11 cellular contexts compared by ENCODE assay signal in the genomic region with DNA sequence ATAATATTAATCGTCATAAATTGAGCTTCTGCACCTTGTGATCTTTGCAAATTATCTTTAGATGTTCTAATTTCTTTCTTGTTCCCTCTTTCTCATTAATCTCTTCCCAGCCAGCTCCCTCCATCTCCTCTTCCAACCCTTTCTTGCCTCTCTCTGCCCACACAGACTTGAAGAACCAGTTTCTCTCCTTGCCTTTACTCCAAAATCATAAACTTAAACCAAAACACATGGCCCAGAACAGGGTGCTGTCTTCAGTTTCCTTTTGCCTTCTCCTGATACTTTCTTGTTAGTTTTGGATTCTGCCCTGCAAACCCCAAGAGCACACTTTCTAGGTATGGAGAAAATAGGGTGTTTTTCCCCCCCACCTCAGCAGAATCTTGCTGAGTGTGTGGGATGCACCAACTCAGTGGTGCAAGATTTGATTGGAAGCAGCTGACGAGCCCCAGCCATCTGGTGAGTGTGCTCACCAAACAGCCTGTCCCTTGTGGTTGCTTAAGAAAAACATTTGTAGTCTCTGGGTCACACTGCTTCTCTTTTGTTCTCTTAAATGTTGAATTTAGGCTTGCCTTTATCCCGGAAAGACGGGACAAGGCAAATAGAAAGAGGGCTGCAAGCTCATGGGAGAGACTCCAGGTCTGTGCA.
DNase-seq lines count a peak whose midpoint lies in the region; ATAC-seq, FAIRE-seq and TF ChIP-seq lines count a peak whose summit lies in the region.
"Had no signal": no experiment of that assay in that cellular context is flagged by ENCODE, and none has a peak within 500 bp of the region (broad histone marks: within the 10 kb centered on the region; RNA-seq: fewer than 3 reads in every experiment).

No MANE protein-coding gene starts in this region.

- peaks cover 1% of the 10 kb centered on the region for H3K27me3 Mint-ChIP-seq in GM23338 (ENCODE audit: insufficient read depth, low read depth, poor library complexity)
- H3K27me3 Mint-ChIP-seq in activated T-helper 17 cell treated with anti-CD3 and anti-CD28 coated beads, Interleukin-2, amount 50 U/mL, for 72 hours: peaks cover 12% of the 10 kb centered on the region

- no peak overlapping the region for H3K27ac ChIP-seq in GM23338 (ENCODE audit: low read depth)
- H3K27ac ChIP-seq in K562 (ENCODE audit: extremely low read depth, low read depth, low read length): no peak overlapping the region
- no peak overlapping the region for H3K27ac ChIP-seq in hepatocyte

- peaks cover 9% of the 10 kb centered on the region; the same call in 2 of the 3 replicates for H3K4me1 Mint-ChIP-seq in GM23338
- no peaks in the 10 kb centered on the region for H3K4me1 Mint-ChIP-seq in activated T-helper 17 cell treated with anti-CD3 and anti-CD28 coated beads, Interleukin-2, amount 50 U/mL, for 72 hours
- H3K4me1 Mint-ChIP-seq: naive B cell had no signal

- no peaks in the 10 kb centered on the region for H3K9me1 ChIP-seq in K562 (ENCODE audit: control insufficient read depth, insufficient read depth, low read length)

- in situ Hi-C loops in K562 (cut with MboI) (no loop called here), KBM-7 (cut with MboI; ENCODE audit: low pct_unique_long_range_greater_than_20kb, low sequenced_read_pairs) (no loop called here)

- ATAC-seq in GM23338: peak; percentile 89
- peak; percentile 77 for ATAC-seq in K562
- no peak for ATAC-seq in activated CD4-positive, CD25-positive, alpha-beta regulatory T cell treated with anti-CD3 and anti-CD28 coated beads, Interleukin-2, amount 50 U/mL, for 24 hours
- no peak for ATAC-seq in activated T-helper 17 cell treated with anti-CD3 and anti-CD28 coated beads, Interleukin-2, amount 50 U/mL, for 72 hours (replicated peaks)

- H3K9me2 ChIP-seq in GM23338 (ENCODE audit: insufficient read depth) (no peaks in the 10 kb centered on the region), hepatocyte (replicated peaks; ENCODE audit: insufficient read depth) (no peaks in the 10 kb centered on the region)

- TF ChIP-seq POLR2A in K562 (conservative IDR thresholded peaks at IDR 0.05): no peak

- H3K4me3 ChIP-seq in GM23338: no peak overlapping the region
- H3K4me3 ChIP-seq in K562: no peak overlapping the region
- no peak overlapping the region for H3K4me3 ChIP-seq in hepatocyte

- WGBS in K562 (ENCODE audit: insufficient coverage, low coverage, missing lambda C conversion rate): 18% methylated on average over 4 of the region's 4 CpGs
- 48% methylated on average over 4 of the region's 4 CpGs for WGBS in hepatocyte (ENCODE audit: low lambda C conversion rate, missing lambda C conversion rate)

- no peaks in the 10 kb centered on the region for H3F3A ChIP-seq in GM23338 (replicated peaks; ENCODE audit: low read depth)

- TF ChIP-seq CTCF in GM23338 (conservative IDR thresholded peaks at IDR 0.05; ENCODE audit: low read depth in 2 of 2) (no peak), K562 (IDR thresholded peaks at IDR 0.05 in 2 of 3, conservative IDR thresholded peaks at IDR 0.05 in 1 of 3; ENCODE audit: insufficient read depth in 2 of 3, low read depth in 1 of 3, low read length in 3 of 3) (peak in 1 of 3 experiments; percentile 35; a peak in 2 of 6 replicates), hepatocyte (IDR thresholded peaks at IDR 0.05; ENCODE audit: poor library complexity) (no peak)

- no peak for TF ChIP-seq EP300 in K562 (IDR thresholded peaks at IDR 0.05; ENCODE audit: low read length)

- H3K27me3 ChIP-seq in GM23338 (ENCODE audit: insufficient read depth): no peaks in the 10 kb centered on the region
- no peaks in the 10 kb centered on the region for H3K27me3 ChIP-seq in K562 (ENCODE audit: control insufficient read depth in 2 of 2, insufficient read depth in 2 of 2, low read length in 2 of 2)
- H3K27me3 ChIP-seq in hepatocyte: no peaks in the 10 kb centered on the region

- H3K27ac Mint-ChIP-seq in GM23338: no peak overlapping the region
- no peak overlapping the region for H3K27ac Mint-ChIP-seq in activated T-helper 17 cell treated with anti-CD3 and anti-CD28 coated beads, Interleukin-2, amount 50 U/mL, for 72 hours
- H3K27ac Mint-ChIP-seq: naive B cell had no signal

- H3K36me3 Mint-ChIP-seq in GM23338 (ENCODE audit: low read depth): no peaks in the 10 kb centered on the region
- H3K36me3 Mint-ChIP-seq in activated T-helper 17 cell treated with anti-CD3 and anti-CD28 coated beads, Interleukin-2, amount 50 U/mL, for 72 hours (ENCODE audit: low read depth): no peaks in the 10 kb centered on the region
- H3K36me3 Mint-ChIP-seq: naive B cell had no signal

- peak overlapping the region; percentile 14; the same call in 1 of the 2 replicates for H3K4me2 ChIP-seq in GM23338
- H3K4me2 ChIP-seq in K562 (ENCODE audit: insufficient read depth, low read length): no peak overlapping the region
- H3K4me2 ChIP-seq in hepatocyte: peak overlapping the region; percentile 52

- H3K9me3 ChIP-seq in K562 (replicated peaks; ENCODE audit: control insufficient read depth, insufficient read depth, low read depth, low read length): no peaks in the 10 kb centered on the region
- no peaks in the 10 kb centered on the region for H3K9me3 ChIP-seq in hepatocyte (ENCODE audit: low read depth)

- H2AFZ ChIP-seq in GM23338 (peak overlapping the region; percentile 96), K562 (ENCODE audit: low read depth, low read length) (peak overlapping the region; percentile 54; the same call in 1 of the 2 replicates), hepatocyte (no peak overlapping the region)

- no peaks in the 10 kb centered on the region for H3K9me3 Mint-ChIP-seq in GM23338
- no peaks in the 10 kb centered on the region for H3K9me3 Mint-ChIP-seq in activated T-helper 17 cell treated with anti-CD3 and anti-CD28 coated beads, Interleukin-2, amount 50 U/mL, for 72 hours
- H3K9me3 Mint-ChIP-seq: naive B cell had no signal

- POLR2A ChIA-PET in K562 (lab: Yijun Ruan, JAX): interaction anchor here (0.6 to 0.7 kb wide), 3 partner anchors 21 to 414 kb away, joined by 3 to 4 read pairs (median 3); no protein-coding TSS in a partner anchor

- CTCF ChIA-PET in K562 (lab: Yijun Ruan, JAX; ENCODE audit: low intra/inter-chr PET ratio): no interaction called here

- H3K4me3 Mint-ChIP-seq in GM23338: no peak overlapping the region
- H3K4me3 Mint-ChIP-seq in activated T-helper 17 cell treated with anti-CD3 and anti-CD28 coated beads, Interleukin-2, amount 50 U/mL, for 72 hours: no peak overlapping the region
- H3K4me3 Mint-ChIP-seq: naive B cell had no signal

- FAIRE-seq in K562 (lab: Jason Lieb, UNC): no peak

- H3K9ac ChIP-seq in K562 (ENCODE audit: insufficient read depth in 1 of 2, low read depth in 2 of 2, low read length in 2 of 2): no peak overlapping the region

- intact Hi-C loops in K562 (cut with micrococcal nuclease): no loop called here

- H3K36me3 ChIP-seq in GM23338 (ENCODE audit: insufficient read depth): no peaks in the 10 kb centered on the region
- H3K36me3 ChIP-seq in K562 (ENCODE audit: control insufficient read depth, insufficient read depth, low read length): no peaks in the 10 kb centered on the region
- no peaks in the 10 kb centered on the region for H3K36me3 ChIP-seq in hepatocyte (replicated peaks; ENCODE audit: insufficient read depth, low read depth)

- H3K4me1 ChIP-seq in GM23338 (ENCODE audit: insufficient read depth) (peaks cover 11% of the 10 kb centered on the region), K562 (replicated peaks in 1 of 2; ENCODE audit: control insufficient read depth in 2 of 2, insufficient read depth in 2 of 2, low read length in 2 of 2) (peaks cover 0 to 8% of the 10 kb centered on the region in 2 experiments; a peak in 3 of 5 replicates), hepatocyte (ENCODE audit: insufficient read depth) (peaks cover 14% of the 10 kb centered on the region)

- TF ChIP-seq RAD21 in K562 (CRISPR knock-in tag; conservative IDR thresholded peaks at IDR 0.05 in 1 of 2, IDR thresholded peaks at IDR 0.05 in 1 of 2): 0 out of 4 replicates have a peak, but pooled peaks of 1 of the 2 experiments have one; percentile 25

- H3K79me2 ChIP-seq in GM23338 (replicated peaks; ENCODE audit: insufficient read depth): no peaks in the 10 kb centered on the region
- H3K79me2 ChIP-seq in K562 (ENCODE audit: control insufficient read depth, insufficient read depth, low read length): no peaks in the 10 kb centered on the region
- no peaks in the 10 kb centered on the region for H3K79me2 ChIP-seq in hepatocyte

- DNase-seq in GM23338 (ENCODE audit: low spot score) (peak; percentile 56), K562 (ENCODE audit: extremely low read depth in 1 of 4, low spot score in 3 of 4) (peak in 2 of 4 experiments; percentile 15 to 23), hepatocyte (ENCODE audit: low spot score) (peak; percentile 35), retina (peak; percentile 49), KBM-7 (no peak), NCI-H446 treated with DMSO at 0.1 percent for 48 hours (lab: John Stamatoyannopoulos, UW) (no peak)
- DNase-seq: activated effector memory CD4-positive, alpha-beta T cell treated with anti-CD3 and anti-CD28 coated beads, Interleukin-2, amount 50 U/mL, for 16 hours; naive B cell; NCI-H526 had no signal

- no TSS peak for BruUV-seq in K562 (replicated peaks; lab: Mats Ljungman, UMichigan)

- H4K20me1 ChIP-seq in GM23338 (replicated peaks; ENCODE audit: insufficient read depth): no peaks in the 10 kb centered on the region
- no peaks in the 10 kb centered on the region for H4K20me1 ChIP-seq in K562 (replicated peaks; ENCODE audit: control insufficient read depth, insufficient read depth, low read length)
- H4K20me1 ChIP-seq in hepatocyte (ENCODE audit: insufficient read depth, poor library complexity, severe bottlenecking): no peaks in the 10 kb centered on the region

TF ChIP-seq in GM23338, 12 proteins besides CTCF, POLR2A, EP300 and RAD21:
- TF ChIP-seq STAT1 (IDR thresholded peaks at IDR 0.05; ENCODE audit: unreplicated experiment) (no peak), ZNF331 (CRISPR knock-in tag; IDR thresholded peaks at IDR 0.05; ENCODE audit: low read depth) (no peak), EZH2 (IDR thresholded peaks at IDR 0.05; ENCODE audit: low read depth, unreplicated experiment) (no peak), POLR2AphosphoS5 (IDR thresholded peaks at IDR 0.05; ENCODE audit: low read depth) (no peak), NANOG (IDR thresholded peaks at IDR 0.05; ENCODE audit: borderline replicate concordance) (no peak), CREB1 (CRISPR knock-in tag; IDR thresholded peaks at IDR 0.05; ENCODE audit: low read depth) (no peak), ZNF114 (CRISPR knock-in tag; IDR thresholded peaks at IDR 0.05) (no peak)

TF ChIP-seq in K562, 482 proteins besides CTCF, POLR2A, EP300 and RAD21 (continues in another document):
- peak; percentile 69 for TF ChIP-seq TFAP4 (CRISPR knock-in tag; IDR thresholded peaks at IDR 0.05; ENCODE audit: borderline replicate concordance)
- TF ChIP-seq BRCA1 (IDR thresholded peaks at IDR 0.05): no peak
- TF ChIP-seq BRCA1 (CRISPR knock-in tag; IDR thresholded peaks at IDR 0.05): no peak
- TF ChIP-seq SAFB2 (IDR thresholded peaks at IDR 0.05; ENCODE audit: borderline replicate concordance, low read depth, low read length, severe bottlenecking): no peak

Comparison
In these comparisons a context has a peak if more than half of its experiments do, and no peak if none do; other contexts are left out.
1. ATAC-seq: peak in GM23338 (single experiment) and K562 (single experiment); none in activated CD4-positive, CD25-positive, alpha-beta regulatory T cell treated with anti-CD3 and anti-CD28 coated beads, Interleukin-2, amount 50 U/mL, for 24 hours (0 of 2) and activated T-helper 17 cell treated with anti-CD3 and anti-CD28 coated beads, Interleukin-2, amount 50 U/mL, for 72 hours (single experiment).
2. DNase-seq: peak in GM23338 (single experiment), hepatocyte (single experiment) and retina (single experiment); none in KBM-7 (single experiment) and NCI-H446 treated with DMSO at 0.1 percent for 48 hours (single experiment).